13 cellular contexts compared by ENCODE assay signal in genomic region chr10:91032614-91033248, GRCh38.
DNase-seq lines count a peak whose midpoint lies in the region; ATAC-seq and TF ChIP-seq lines count a peak whose summit lies in the region.
"Had no signal": no experiment of that assay in that cellular context is flagged by ENCODE, and none has a peak within 500 bp of the region (broad histone marks: within the 10 kb centered on the region; RNA-seq: fewer than 3 reads in every experiment).

No MANE protein-coding gene starts in this region.

- intact Hi-C loops in left colon (cut with DNase I, micrococcal nuclease) = no loop called here

- DNase-seq in NCI-H1694 treated with DMSO at 0.1 percent for 48 hours (lab: John Stamatoyannopoulos, UW) = peak; percentile 6
- no peak for DNase-seq in NCI-H1694 (lab: John Stamatoyannopoulos, UW)
- peak; percentile 6 to 27 for DNase-seq in left colon
- no peak for DNase-seq in stimulated activated effector memory CD8-positive, alpha-beta T cell treated with anti-CD3 and anti-CD28 coated beads, Interleukin-12 subunit alpha, Interleukin-12 subunit beta, amount 100 ng/mL, for 72 hours (ENCODE audit: low spot score in 2 of 2)
- DNase-seq in stimulated activated CD4-positive, alpha-beta T cell treated with anti-CD3 and anti-CD28 coated beads, Interleukin-12 subunit alpha, Interleukin-12 subunit beta, amount 100 ng/mL, for 4 hours = no peak
- DNase-seq in stimulated activated CD4-positive, alpha-beta T cell treated with anti-CD3 and anti-CD28 coated beads, Interleukin-4, amount 100 ng/mL, for 1 hour = no peak
- DNase-seq: 8988T; effector memory CD4-positive, alpha-beta T cell; NCI-H510A treated with DMSO at 0.1 percent for 48 hours; trophoblast cell had no signal

- H3K27ac Mint-ChIP-seq in brain = peak overlapping the region; percentile 4 to 93 (median 79)
- peak overlapping the region; percentile 71 for H3K27ac Mint-ChIP-seq in stimulated activated effector memory CD8-positive, alpha-beta T cell treated with anti-CD3 and anti-CD28 coated beads, Interleukin-12 subunit alpha, Interleukin-12 subunit beta, amount 100 ng/mL, for 72 hours
- H3K27ac Mint-ChIP-seq: WTC11 had no signal

- no peaks in the 10 kb centered on the region for H3K36me3 Mint-ChIP-seq in brain
- H3K36me3 Mint-ChIP-seq in stimulated activated effector memory CD8-positive, alpha-beta T cell treated with anti-CD3 and anti-CD28 coated beads, Interleukin-12 subunit alpha, Interleukin-12 subunit beta, amount 100 ng/mL, for 72 hours = no peaks in the 10 kb centered on the region
- H3K36me3 Mint-ChIP-seq: WTC11 had no signal

- no peak for ATAC-seq in left colon
- ATAC-seq in stimulated activated effector memory CD8-positive, alpha-beta T cell treated with anti-CD3 and anti-CD28 coated beads, Interleukin-12 subunit alpha, Interleukin-12 subunit beta, amount 100 ng/mL, for 72 hours = no peak
- no peak for ATAC-seq in GM21576 (IDR thresholded peaks at IDR 0.05; ENCODE audit: unreplicated experiment)
- ATAC-seq: WTC11 had no signal

- H3K27me3 Mint-ChIP-seq in brain = peaks cover 4% of the 10 kb centered on the region

- peaks cover 53% of the 10 kb centered on the region for H3K4me1 Mint-ChIP-seq in brain
- H3K4me1 Mint-ChIP-seq in stimulated activated effector memory CD8-positive, alpha-beta T cell treated with anti-CD3 and anti-CD28 coated beads, Interleukin-12 subunit alpha, Interleukin-12 subunit beta, amount 100 ng/mL, for 72 hours = peaks cover 17% of the 10 kb centered on the region

- no peak for TF ChIP-seq CTCF in brain (conservative IDR thresholded peaks at IDR 0.05)

- H3K4me3 Mint-ChIP-seq in brain = peak overlapping the region in 2 of 5 experiments; percentile 6 to 41
- no peak overlapping the region for H3K4me3 Mint-ChIP-seq in stimulated activated effector memory CD8-positive, alpha-beta T cell treated with anti-CD3 and anti-CD28 coated beads, Interleukin-12 subunit alpha, Interleukin-12 subunit beta, amount 100 ng/mL, for 72 hours
- H3K4me3 Mint-ChIP-seq: WTC11 had no signal

- peaks cover 0 to 8% (median 5%) of the 10 kb centered on the region in 5 experiments for H3K9me3 Mint-ChIP-seq in brain
- peaks cover 3% of the 10 kb centered on the region for H3K9me3 Mint-ChIP-seq in stimulated activated effector memory CD8-positive, alpha-beta T cell treated with anti-CD3 and anti-CD28 coated beads, Interleukin-12 subunit alpha, Interleukin-12 subunit beta, amount 100 ng/mL, for 72 hours
- H3K9me3 Mint-ChIP-seq: WTC11 had no signal

Comparison
In these comparisons a context has a peak if more than half of its experiments do, and no peak if none do; other contexts are left out.
1. DNase-seq: peak in NCI-H1694 treated with DMSO at 0.1 percent for 48 hours (single experiment) and left colon (2 of 2); none in NCI-H1694 (single experiment), stimulated activated effector memory CD8-positive, alpha-beta T cell treated with anti-CD3 and anti-CD28 coated beads, Interleukin-12 subunit alpha, Interleukin-12 subunit beta, amount 100 ng/mL, for 72 hours (0 of 2), stimulated activated CD4-positive, alpha-beta T cell treated with anti-CD3 and anti-CD28 coated beads, Interleukin-12 subunit alpha, Interleukin-12 subunit beta, amount 100 ng/mL, for 4 hours (single experiment) and stimulated activated CD4-positive, alpha-beta T cell treated with anti-CD3 and anti-CD28 coated beads, Interleukin-4, amount 100 ng/mL, for 1 hour (single experiment).